Comparison of ENCODE assay signal across 15 cellular contexts in genomic region chr7:156558198-156558597, GRCh38.
DNase-seq lines count a peak whose midpoint lies in the region; ATAC-seq and TF ChIP-seq lines count a peak whose summit lies in the region.
"Had no signal": no experiment of that assay in that cellular context is flagged by ENCODE, and none has a peak within 500 bp of the region (broad histone marks: within the 10 kb centered on the region; RNA-seq: fewer than 3 reads in every experiment).

No MANE protein-coding gene starts in this region.

- no peaks in the 10 kb centered on the region for H3K9me3 ChIP-seq in MG63
- H3K9me3 ChIP-seq: BE2C, pancreas had no signal

- no peaks in the 10 kb centered on the region for H3K27me3 ChIP-seq in MG63
- H3K27me3 ChIP-seq: BE2C, pancreas had no signal

- DNase-seq in EL, result peak; percentile 25
- DNase-seq in MG63, result peak; percentile 63
- peak; percentile 92 for DNase-seq in astrocyte of the cerebellum (ENCODE audit: low read depth)
- DNase-seq in kidney glomerular epithelial cell (lab: John Stamatoyannopoulos, UW), result peak; percentile 94
- DNase-seq in superior temporal gyrus (ENCODE audit: extremely low spot score), result no peak
- DNase-seq in NCI-H1092 (lab: John Stamatoyannopoulos, UW), result no peak
- no peak for DNase-seq in substantia nigra (lab: John Stamatoyannopoulos, UW)
- DNase-seq: activated effector memory CD4-positive, alpha-beta T cell treated with anti-CD3 and anti-CD28 coated beads, Interleukin-2, amount 50 U/mL, for 16 hours; BE2C; DMS153; effector memory CD8-positive, alpha-beta T cell; NK-92 treated with Interleukin-12 subunit alpha and Interleukin-12 subunit beta, amount 100 ng/mL, for 24 hours; pancreas; stimulated activated naive CD8-positive, alpha-beta T cell treated with anti-CD3 and anti-CD28 coated beads, Interleukin-15, amount 100 ng/mL, for 72 hours had no signal

- H3K4me3 ChIP-seq in MG63 (no peak overlapping the region), astrocyte of the cerebellum (ENCODE audit: low read depth, low read length) (no peak overlapping the region)
- H3K4me3 ChIP-seq: pancreas had no signal

- TF ChIP-seq CTCF in astrocyte of the cerebellum (IDR thresholded peaks at IDR 0.05; ENCODE audit: low read depth, low read length, missing control alignments), result no peak

- no peaks in the 10 kb centered on the region for H3K36me3 ChIP-seq in MG63
- H3K36me3 ChIP-seq: BE2C, pancreas had no signal

- in situ Hi-C loops in astrocyte of the cerebellum (cut with HindIII; ENCODE audit: low sequenced_read_pairs), result no loop called here

- ATAC-seq in HG03432 (IDR thresholded peaks at IDR 0.05; ENCODE audit: unreplicated experiment), result no peak
- ATAC-seq: effector memory CD8-positive, alpha-beta T cell; stimulated activated naive CD8-positive, alpha-beta T cell treated with anti-CD3 and anti-CD28 coated beads, Interleukin-15, amount 100 ng/mL, for 72 hours had no signal

- H3K27ac ChIP-seq in substantia nigra (ENCODE audit: low read depth, low read length, poor library complexity, severe bottlenecking), result no peak overlapping the region
- H3K27ac ChIP-seq: pancreas had no signal

Comparison
In these comparisons a context has a peak if more than half of its experiments do, and no peak if none do; other contexts are left out.
1. DNase-seq: peak in EL (single experiment), MG63 (single experiment), astrocyte of the cerebellum (single experiment) and kidney glomerular epithelial cell (single experiment); none in superior temporal gyrus (single experiment), NCI-H1092 (single experiment) and substantia nigra (0 of 49).